Comparison of ENCODE assay signal across 8 cellular contexts in genomic region chr16:69179255-69180010, GRCh38. TPM values are rescaled to one million over a fixed set of nuclear protein-coding genes. Genes with fewer than 3 reads are reported as not detected.
DNase-seq lines count a peak whose midpoint lies in the region; ATAC-seq and TF ChIP-seq lines count a peak whose summit lies in the region.

No MANE protein-coding gene starts in this region.

- H3K27me3 ChIP-seq in MM.1S (replicated peaks; ENCODE audit: insufficient read depth, low read length) = no peaks in the 10 kb centered on the region
- no peaks in the 10 kb centered on the region for H3K27me3 ChIP-seq in ascending aorta
- no peaks in the 10 kb centered on the region for H3K27me3 ChIP-seq in tibial artery

- peak; percentile 78 for DNase-seq in MM.1S
- peak in 1 of 2 donors; percentile 89 for DNase-seq in ascending aorta (ENCODE audit: low spot score in 2 of 2)
- peak; percentile 29 for DNase-seq in kidney glomerular epithelial cell (lab: John Stamatoyannopoulos, UW)
- peak; percentile 82 to 86 for DNase-seq in tibial artery
- DNase-seq in activated CD4-positive, alpha-beta T cell treated with anti-CD3 and anti-CD28 coated beads, Interleukin-2, amount 10 ng/mL, durations not matched to agents 24 days and 14 days = no peak
- DNase-seq in NCI-H187 (lab: John Stamatoyannopoulos, UW) = no peak

- H3F3A ChIP-seq in MM.1S (ENCODE audit: insufficient read depth, low read length) = 0 out of 2 replicates have a peak, but pooled peaks cover 6% of the 10 kb centered on the region

- ATAC-seq in GM18907 (IDR thresholded peaks at IDR 0.05; ENCODE audit: unreplicated experiment) (no peak), HG03175 (IDR thresholded peaks at IDR 0.05; ENCODE audit: unreplicated experiment) (no peak)

- H3K9me3 ChIP-seq in MM.1S (replicated peaks; ENCODE audit: insufficient read depth, low read length) (no peaks in the 10 kb centered on the region), ascending aorta (no peaks in the 10 kb centered on the region), tibial artery (no peaks in the 10 kb centered on the region)

- H3K4me1 ChIP-seq in MM.1S (ENCODE audit: low read length) (0 out of 2 replicates have a peak, but pooled peaks cover 7% of the 10 kb centered on the region), ascending aorta (peaks cover 5 to 37% of the 10 kb centered on the region in 2 donors), tibial artery (peaks cover 0 to 56% (median 31%) of the 10 kb centered on the region in 4 donors)

- no peak for TF ChIP-seq CTCF in MM.1S (IDR thresholded peaks at IDR 0.05; ENCODE audit: low read length)
- no peak for TF ChIP-seq CTCF in ascending aorta (IDR thresholded peaks at IDR 0.05)
- TF ChIP-seq CTCF in tibial artery (IDR thresholded peaks at IDR 0.05) = no peak

- H3K27ac Mint-ChIP-seq in activated CD4-positive, alpha-beta T cell treated with anti-CD3 and anti-CD28 coated beads, Interleukin-2, amount 10 ng/mL, durations not matched to agents 24 days and 14 days = no peak overlapping the region

- no peak overlapping the region for H3K9ac ChIP-seq in MM.1S (ENCODE audit: low read length)

- H3K27ac ChIP-seq in MM.1S (ENCODE audit: low read length) = no peak overlapping the region
- peak overlapping the region; percentile 73 to 79 for H3K27ac ChIP-seq in ascending aorta
- H3K27ac ChIP-seq in tibial artery = peak overlapping the region; percentile 66 to 75

- peaks cover 11% of the 10 kb centered on the region for H3K36me3 Mint-ChIP-seq in activated CD4-positive, alpha-beta T cell treated with anti-CD3 and anti-CD28 coated beads, Interleukin-2, amount 10 ng/mL, durations not matched to agents 24 days and 14 days (ENCODE audit: low read depth)

- peaks cover 12% of the 10 kb centered on the region for H3K4me1 Mint-ChIP-seq in activated CD4-positive, alpha-beta T cell treated with anti-CD3 and anti-CD28 coated beads, Interleukin-2, amount 10 ng/mL, durations not matched to agents 24 days and 14 days

- no peaks in the 10 kb centered on the region for H4K20me1 ChIP-seq in MM.1S (ENCODE audit: insufficient read depth, low read length)

- no peak overlapping the region for H3K4me3 Mint-ChIP-seq in activated CD4-positive, alpha-beta T cell treated with anti-CD3 and anti-CD28 coated beads, Interleukin-2, amount 10 ng/mL, durations not matched to agents 24 days and 14 days

- H3K4me3 ChIP-seq in MM.1S (ENCODE audit: low read length) (no peak overlapping the region), ascending aorta (no peak overlapping the region), tibial artery (no peak overlapping the region)

- H3K4me2 ChIP-seq in MM.1S (ENCODE audit: low read depth, low read length) = 0 out of 2 replicates have a peak overlapping the region, but pooled peaks have one; percentile 0

- no peaks in the 10 kb centered on the region for H3K27me3 Mint-ChIP-seq in activated CD4-positive, alpha-beta T cell treated with anti-CD3 and anti-CD28 coated beads, Interleukin-2, amount 10 ng/mL, durations not matched to agents 24 days and 14 days

- H3K9me2 ChIP-seq in MM.1S (replicated peaks; ENCODE audit: insufficient read depth, low read length) = no peaks in the 10 kb centered on the region

- no peaks in the 10 kb centered on the region for H3K36me3 ChIP-seq in MM.1S (replicated peaks; ENCODE audit: insufficient read depth, low read length)
- H3K36me3 ChIP-seq in ascending aorta = no peaks in the 10 kb centered on the region
- H3K36me3 ChIP-seq in tibial artery = no peaks in the 10 kb centered on the region

- H2AFZ ChIP-seq in MM.1S (ENCODE audit: low read length) = no peak overlapping the region

- no peaks in the 10 kb centered on the region for H3K9me3 Mint-ChIP-seq in activated CD4-positive, alpha-beta T cell treated with anti-CD3 and anti-CD28 coated beads, Interleukin-2, amount 10 ng/mL, durations not matched to agents 24 days and 14 days

- intact Hi-C loops in ascending aorta (cut with DNase I) (loop anchor here (10.0 kb wide), 1 partner anchor 1165 kb away; the partner anchor contains the start of gene DDX19A), tibial artery (cut with DNase I; ENCODE audit: low total_unique reads) (no loop called here)
- intact Hi-C loops in activated CD4-positive, alpha-beta T cell treated with anti-CD3 and anti-CD28 coated beads, Interleukin-2, amount 10 ng/mL, durations not matched to agents 24 days and 14 days (cut with micrococcal nuclease) = no loop called here

- no peaks in the 10 kb centered on the region for H3K79me2 ChIP-seq in MM.1S (ENCODE audit: low read length)

RNA-seq across cellular contexts. Expression of gene SNTB2, which starts 7.5 kb away (rescaled TPM):
- total RNA-seq in ascending aorta = 19.7 TPM
- total RNA-seq in activated CD4-positive, alpha-beta T cell treated with anti-CD3 and anti-CD28 coated beads, Interleukin-2, amount 10 ng/mL, durations not matched to agents 24 days and 14 days = 21.4 and 23.3 TPM in 2 replicates

RNA-seq across cellular contexts. Expression of gene UTP4, which starts 47.0 kb away (rescaled TPM):
- total RNA-seq in ascending aorta = 45.9 TPM
- total RNA-seq in activated CD4-positive, alpha-beta T cell treated with anti-CD3 and anti-CD28 coated beads, Interleukin-2, amount 10 ng/mL, durations not matched to agents 24 days and 14 days = 126 and 131 TPM in 2 replicates

RNA-seq across cellular contexts. Expression of gene CHTF8, which starts 47.0 kb away (rescaled TPM):
- 41.3 TPM for total RNA-seq in ascending aorta
- 124 and 138 TPM in 2 replicates for total RNA-seq in activated CD4-positive, alpha-beta T cell treated with anti-CD3 and anti-CD28 coated beads, Interleukin-2, amount 10 ng/mL, durations not matched to agents 24 days and 14 days

Comparison
In these comparisons a context has a peak if more than half of its experiments do, and no peak if none do; other contexts are left out.
1. DNase-seq: peak in MM.1S (single experiment), kidney glomerular epithelial cell (single experiment) and tibial artery (2 of 2); none in activated CD4-positive, alpha-beta T cell treated with anti-CD3 and anti-CD28 coated beads, Interleukin-2, amount 10 ng/mL, durations not matched to agents 24 days and 14 days (single experiment) and NCI-H187 (0 of 2).